ENCODE assay signal across 1 cellular context in the genomic region with DNA sequence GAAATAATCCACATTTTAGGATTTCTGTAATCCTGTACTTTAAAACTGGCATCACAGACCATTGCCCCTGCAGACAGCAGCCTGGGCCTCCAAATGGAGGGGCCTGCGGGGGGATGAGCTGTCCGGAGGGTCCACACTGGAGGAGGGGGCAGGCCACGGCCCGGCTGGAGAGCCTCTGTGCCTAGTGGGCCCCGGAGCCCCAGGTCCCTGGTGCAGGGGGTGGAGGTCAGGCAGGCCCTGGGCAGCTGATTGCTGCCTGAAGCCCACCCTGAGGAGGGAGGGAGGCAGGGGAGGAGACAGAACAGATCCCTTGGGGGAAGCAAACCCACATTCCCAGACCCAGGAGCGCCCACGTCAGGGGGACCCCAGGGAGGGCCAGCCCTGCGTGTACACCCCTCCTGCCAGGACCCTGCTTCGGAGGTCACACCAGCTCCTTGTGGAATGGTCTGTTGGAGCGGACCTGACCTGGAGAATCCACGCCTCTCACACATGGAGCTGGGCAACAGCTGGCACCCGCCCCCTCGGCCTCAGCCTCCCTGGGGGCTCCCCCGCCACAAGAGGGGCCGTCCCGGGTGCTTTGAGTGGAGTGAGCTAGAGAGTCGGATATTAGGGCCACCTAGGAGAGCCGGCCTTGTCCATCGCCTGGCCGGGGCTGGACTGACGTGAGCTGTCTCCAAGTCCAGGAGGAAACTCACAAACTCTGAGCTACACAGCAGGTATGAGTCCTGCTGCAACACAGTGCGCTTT.
TF ChIP-seq lines count a peak whose summit lies in the region.

No MANE protein-coding gene starts in this region.

TF ChIP-seq in H1, 55 proteins besides CTCF, POLR2A, EP300 and RAD21 (continued from another document):
- TF ChIP-seq GABPA (IDR thresholded peaks at IDR 0.05; ENCODE audit: borderline replicate concordance, insufficient read depth, low read length): no peak
